In genomic region chr2:8398040-8398668, GRCh38 we compare ENCODE assay signal across 22 cellular contexts.
"Had no signal": no experiment of that assay in that cellular context is flagged by ENCODE, and none has a peak within 500 bp of the region (broad histone marks: within the 10 kb centered on the region; RNA-seq: fewer than 3 reads in every experiment).

No MANE protein-coding gene starts in this region.

- H3K27me3 Mint-ChIP-seq: effector memory CD8-positive, alpha-beta T cell; type B pancreatic cell had no signal

- H3K27me3 ChIP-seq: esophagus muscularis mucosa, gastroesophageal sphincter, neutrophil, uterus had no signal

- H3K27ac Mint-ChIP-seq: dendritic cell treated with granulocyte-macrophage colony-stimulating factor and Interleukin-4, amounts not matched to agents 40 ng/mL and 50 ng/mL, for 4 days; memory B cell; mesothelial cell of epicardium; nephron progenitor cell; type B pancreatic cell had no signal

- H3K4me1 Mint-ChIP-seq: memory B cell had no signal

- H3K4me3 Mint-ChIP-seq: dendritic cell treated with granulocyte-macrophage colony-stimulating factor and Interleukin-4, amounts not matched to agents 40 ng/mL and 50 ng/mL, for 4 days; effector memory CD8-positive, alpha-beta T cell; immature natural killer cell; memory B cell; mesothelial cell of epicardium; nephron progenitor cell; type B pancreatic cell had no signal

- H3K9me3 ChIP-seq: esophagus muscularis mucosa, gastroesophageal sphincter, left ventricle myocardium inferior, lower lobe of right lung, neutrophil, uterus had no signal

- H3K36me3 ChIP-seq: esophagus muscularis mucosa, gastroesophageal sphincter, left ventricle myocardium inferior, lower lobe of right lung, neutrophil, uterus had no signal

- DNase-seq: effector memory CD8-positive, alpha-beta T cell; foreskin fibroblast; glutamatergic neuron; immature natural killer cell; kidney; left cardiac atrium; left ventricle myocardium inferior; lower lobe of right lung; nephron progenitor cell; small intestine; stimulated activated CD4-positive, alpha-beta T cell treated with anti-CD3 and anti-CD28 coated beads, Interleukin-12 subunit alpha, Interleukin-12 subunit beta, amount 100 ng/mL, for 4 hours; stimulated activated naive CD4-positive, alpha-beta T cell treated with Interleukin-2 at 50 U/mL for 16 hours; uterus had no signal

- FAIRE-seq: colon, kidney, small intestine had no signal

- H3K9me3 Mint-ChIP-seq: dendritic cell treated with granulocyte-macrophage colony-stimulating factor and Interleukin-4, amounts not matched to agents 40 ng/mL and 50 ng/mL, for 4 days; effector memory CD8-positive, alpha-beta T cell; immature natural killer cell; mesothelial cell of epicardium; nephron progenitor cell had no signal

- H3K4me1 ChIP-seq: esophagus muscularis mucosa, gastroesophageal sphincter, left ventricle myocardium inferior, lower lobe of right lung, uterus had no signal

- H3K36me3 Mint-ChIP-seq: memory B cell, mesothelial cell of epicardium, type B pancreatic cell had no signal

- H3K4me3 ChIP-seq: esophagus muscularis mucosa, gastroesophageal sphincter, left ventricle myocardium inferior, lower lobe of right lung, uterus had no signal

- H3K27ac ChIP-seq: epithelial cell of prostate, esophagus muscularis mucosa, gastroesophageal sphincter, left ventricle myocardium inferior, lower lobe of right lung, neutrophil, uterus had no signal

- ATAC-seq: effector memory CD8-positive, alpha-beta T cell; gastroesophageal sphincter; left cardiac atrium; lower lobe of right lung had no signal
